ENCODE assay signal across 27 cellular contexts in the genomic region with DNA sequence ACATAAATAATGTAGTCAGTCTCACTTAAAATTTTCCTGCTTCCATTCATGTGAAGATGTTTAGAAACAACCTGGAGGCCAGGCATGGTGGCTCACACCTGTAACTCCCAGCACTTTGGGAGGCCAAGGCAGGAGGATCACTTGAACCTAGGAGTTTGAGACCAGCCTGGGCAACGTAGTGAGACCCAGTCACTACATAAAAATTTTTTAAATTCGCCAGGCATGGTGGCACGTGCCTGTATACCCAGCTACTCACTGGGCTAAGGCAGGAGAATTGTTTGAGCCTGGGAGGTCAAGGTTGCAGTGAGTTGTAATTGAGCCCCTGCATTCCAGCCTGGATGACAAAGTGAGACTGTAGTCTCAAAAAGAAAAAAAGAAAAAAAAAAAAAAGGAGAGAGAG.
"Had no signal": no experiment of that assay in that cellular context is flagged by ENCODE, and none has a peak within 500 bp of the region (broad histone marks: within the 10 kb centered on the region; RNA-seq: fewer than 3 reads in every experiment).

No MANE protein-coding gene starts in this region.

- H3K27me3 ChIP-seq: colonic mucosa, dorsolateral prefrontal cortex, esophagus muscularis mucosa, esophagus squamous epithelium, foreskin keratinocyte, gastrocnemius medialis, gastroesophageal sphincter, heart left ventricle, heart right ventricle had no signal

- H3K4me3 Mint-ChIP-seq: dendritic cell treated with granulocyte-macrophage colony-stimulating factor and Interleukin-4, amounts not matched to agents 40 ng/mL and 50 ng/mL, for 4 days had no signal

- H3K9me3 ChIP-seq: colonic mucosa, gastrocnemius medialis had no signal

- FAIRE-seq: colon, endometrium, endothelial cell of umbilical vein, frontal cortex had no signal

- H3K27ac Mint-ChIP-seq: dendritic cell treated with granulocyte-macrophage colony-stimulating factor and Interleukin-4, amounts not matched to agents 40 ng/mL and 50 ng/mL, for 4 days had no signal

- H3K27ac ChIP-seq: colonic mucosa, coronary artery, dorsolateral prefrontal cortex, epithelial cell of prostate, esophagus muscularis mucosa, esophagus squamous epithelium, foreskin keratinocyte, gastrocnemius medialis, gastroesophageal sphincter, heart left ventricle, heart right ventricle had no signal

- ATAC-seq: esophagus mucosa, foreskin keratinocyte, gastrocnemius medialis, gastroesophageal sphincter, heart left ventricle, heart right ventricle had no signal

- DNase-seq: colonic mucosa; cortex of kidney; dermis blood vessel endothelial cell; dorsolateral prefrontal cortex; effector CD4-positive, alpha-beta T cell; effector CD8-positive, alpha-beta T cell; effector memory CD4-positive, alpha-beta T cell; erythroblast; esophagus squamous epithelium; foreskin fibroblast; foreskin keratinocyte; foreskin melanocyte; gastrocnemius medialis; glutamatergic neuron; head of caudate nucleus; heart left ventricle; heart right ventricle had no signal

- H3K4me1 ChIP-seq: colonic mucosa, esophagus muscularis mucosa, esophagus squamous epithelium, foreskin keratinocyte, gastrocnemius medialis, gastroesophageal sphincter, heart left ventricle, heart right ventricle had no signal

- H3K36me3 ChIP-seq: colonic mucosa, esophagus muscularis mucosa, esophagus squamous epithelium, gastrocnemius medialis, gastroesophageal sphincter, heart left ventricle, heart right ventricle had no signal

- H3K4me3 ChIP-seq: colonic mucosa, coronary artery, dorsolateral prefrontal cortex, esophagus muscularis mucosa, esophagus squamous epithelium, gastrocnemius medialis, gastroesophageal sphincter, heart left ventricle, heart right ventricle had no signal

- H3K27me3 Mint-ChIP-seq: dendritic cell treated with granulocyte-macrophage colony-stimulating factor and Interleukin-4, amounts not matched to agents 40 ng/mL and 50 ng/mL, for 4 days had no signal
